Comparison of ENCODE assay signal across 29 cellular contexts in genomic region chr1:38923607-38924006, GRCh38. TPM values are rescaled to one million over a fixed set of nuclear protein-coding genes. Genes with fewer than 3 reads are reported as not detected.
A peak's percentile ranks its signal among the peaks of the same experiment; 100 is the strongest.
DNase-seq lines count a peak whose midpoint lies in the region; ATAC-seq and TF ChIP-seq lines count a peak whose summit lies in the region.
"Had no signal": no experiment of that assay in that cellular context is flagged by ENCODE, and none has a peak within 500 bp of the region (broad histone marks: within the 10 kb centered on the region; RNA-seq: fewer than 3 reads in every experiment).

No MANE protein-coding gene starts in this region.

- H3K4me3 ChIP-seq in PC-3 (ENCODE audit: low read length) (no peak overlapping the region), gastrocnemius medialis (no peak overlapping the region)
- no peak overlapping the region for H3K4me3 ChIP-seq in CD4-positive, alpha-beta memory T cell (ENCODE audit: low read length in 2 of 2)
- H3K4me3 ChIP-seq: ascending aorta, left ventricle myocardium inferior, prostate gland, suprapubic skin had no signal

- no peaks in the 10 kb centered on the region for H3K79me2 ChIP-seq in PC-3 (ENCODE audit: low read length)

- POLR2A ChIA-PET in PC-3 (lab: Charles Lee; ENCODE audit: unreplicated experiment) = no interaction called here
- POLR2A ChIA-PET in CD4-positive, alpha-beta memory T cell (lab: Charles Lee; ENCODE audit: partially characterized antibody) = no interaction called here

- DNase-seq in activated naive CD4-positive, alpha-beta T cell treated with anti-CD3 and anti-CD28 coated beads, Interleukin-2, amount 50 U/mL, for 72 hours (ENCODE audit: low spot score in 2 of 2) = no peak
- no peak for DNase-seq in activated naive CD4-positive, alpha-beta T cell treated with anti-CD3 and anti-CD28 coated beads, Interleukin-2, amount 10 ng/mL, durations not matched to agents 7 days and 5 days
- peak; percentile 33 for DNase-seq in PC-3
- peak in 36 of 61 donors; percentile 2 to 92 (median 32) for DNase-seq in caudate nucleus (lab: John Stamatoyannopoulos, UW)
- DNase-seq in omental fat pad (ENCODE audit: low spot score) = no peak
- no peak for DNase-seq in gastrocnemius medialis
- no peak for DNase-seq in activated gamma-delta T cell treated with Interleukin-2 at 50 U/mL for 16 hours
- DNase-seq in CD4-positive, alpha-beta memory T cell = no peak
- DNase-seq: central memory CD4-positive, alpha-beta T cell; DMS79; endodermal cell; GDM1; IMR-90; left ventricle myocardium inferior; mesendoderm; NCI-H1092 treated with DMSO at 0.1 percent for 48 hours; NCI-H187 treated with DMSO at 0.1 percent for 48 hours; NCI-H524 treated with DMSO at 0.1 percent for 48 hours had no signal

- H3K9me3 Mint-ChIP-seq in activated naive CD4-positive, alpha-beta T cell treated with anti-CD3 and anti-CD28 coated beads, Interleukin-2, amount 50 U/mL, for 72 hours = no peaks in the 10 kb centered on the region
- H3K9me3 Mint-ChIP-seq in activated naive CD4-positive, alpha-beta T cell treated with anti-CD3 and anti-CD28 coated beads, Interleukin-2, amount 10 ng/mL, durations not matched to agents 7 days and 5 days = no peaks in the 10 kb centered on the region
- no peaks in the 10 kb centered on the region for H3K9me3 Mint-ChIP-seq in CD4-positive, alpha-beta memory T cell
- H3K9me3 Mint-ChIP-seq: activated naive CD4-positive, alpha-beta T cell treated with anti-CD3 and anti-CD28 coated beads, Interleukin-2, amount 50 U/mL, for 24 hours; dendritic cell treated with granulocyte-macrophage colony-stimulating factor and Interleukin-4, amounts not matched to agents 40 ng/mL and 50 ng/mL, for 4 days; WTC11 had no signal

- H3K27me3 Mint-ChIP-seq in activated naive CD4-positive, alpha-beta T cell treated with anti-CD3 and anti-CD28 coated beads, Interleukin-2, amount 10 ng/mL, durations not matched to agents 7 days and 5 days = peaks cover 20% of the 10 kb centered on the region
- H3K27me3 Mint-ChIP-seq in CD4-positive, alpha-beta memory T cell = no peaks in the 10 kb centered on the region
- H3K27me3 Mint-ChIP-seq: activated naive CD4-positive, alpha-beta T cell treated with anti-CD3 and anti-CD28 coated beads, Interleukin-2, amount 50 U/mL, for 24 hours; dendritic cell treated with granulocyte-macrophage colony-stimulating factor and Interleukin-4, amounts not matched to agents 40 ng/mL and 50 ng/mL, for 4 days had no signal

- H2AFZ ChIP-seq in PC-3 (ENCODE audit: low read length) = no peak overlapping the region

- H4K20me1 ChIP-seq in PC-3 (ENCODE audit: low read length) = no peaks in the 10 kb centered on the region

- no peaks in the 10 kb centered on the region for H3F3A ChIP-seq in PC-3 (ENCODE audit: low read length, unreplicated experiment)

- no peak overlapping the region for H3K4me2 ChIP-seq in PC-3 (ENCODE audit: low read length)

- H3K27ac Mint-ChIP-seq in activated naive CD4-positive, alpha-beta T cell treated with anti-CD3 and anti-CD28 coated beads, Interleukin-2, amount 50 U/mL, for 72 hours = no peak overlapping the region
- no peak overlapping the region for H3K27ac Mint-ChIP-seq in activated naive CD4-positive, alpha-beta T cell treated with anti-CD3 and anti-CD28 coated beads, Interleukin-2, amount 10 ng/mL, durations not matched to agents 7 days and 5 days
- H3K27ac Mint-ChIP-seq in CD4-positive, alpha-beta memory T cell = no peak overlapping the region
- H3K27ac Mint-ChIP-seq: activated naive CD4-positive, alpha-beta T cell treated with anti-CD3 and anti-CD28 coated beads, Interleukin-2, amount 50 U/mL, for 24 hours; dendritic cell treated with granulocyte-macrophage colony-stimulating factor and Interleukin-4, amounts not matched to agents 40 ng/mL and 50 ng/mL, for 4 days; endodermal cell; WTC11 had no signal

- intact Hi-C loops in PC-3 (cut with micrococcal nuclease) (no loop called here), gastrocnemius medialis (cut with DNase I; ENCODE audit: low total_unique reads) (no loop called here)
- intact Hi-C loops in CD4-positive, alpha-beta memory T cell (cut with micrococcal nuclease) = no loop called here

- CTCF ChIA-PET in activated naive CD4-positive, alpha-beta T cell treated with anti-CD3 and anti-CD28 coated beads, Interleukin-2, amount 10 ng/mL, durations not matched to agents 7 days and 5 days (lab: Charles Lee) = no interaction called here
- CTCF ChIA-PET in PC-3 (lab: Charles Lee) = no interaction called here
- CTCF ChIA-PET in CD4-positive, alpha-beta memory T cell (lab: Charles Lee; ENCODE audit: partially characterized antibody) = no interaction called here

- H3K27ac ChIP-seq in PC-3 (ENCODE audit: low read length) = no peak overlapping the region
- no peak overlapping the region for H3K27ac ChIP-seq in caudate nucleus (ENCODE audit: low read depth, low read length)
- no peak overlapping the region for H3K27ac ChIP-seq in gastrocnemius medialis
- H3K27ac ChIP-seq in CD4-positive, alpha-beta memory T cell (ENCODE audit: low read depth, low read length) = no peak overlapping the region
- H3K27ac ChIP-seq: ascending aorta, left ventricle myocardium inferior, neutrophil, prostate gland, suprapubic skin had no signal

- H3K9ac ChIP-seq in PC-3 (ENCODE audit: low read length) = no peak overlapping the region

- H3K36me3 Mint-ChIP-seq in activated naive CD4-positive, alpha-beta T cell treated with anti-CD3 and anti-CD28 coated beads, Interleukin-2, amount 50 U/mL, for 72 hours = no peaks in the 10 kb centered on the region
- no peaks in the 10 kb centered on the region for H3K36me3 Mint-ChIP-seq in activated naive CD4-positive, alpha-beta T cell treated with anti-CD3 and anti-CD28 coated beads, Interleukin-2, amount 10 ng/mL, durations not matched to agents 7 days and 5 days
- H3K36me3 Mint-ChIP-seq in CD4-positive, alpha-beta memory T cell = no peaks in the 10 kb centered on the region
- H3K36me3 Mint-ChIP-seq: activated naive CD4-positive, alpha-beta T cell treated with anti-CD3 and anti-CD28 coated beads, Interleukin-2, amount 50 U/mL, for 24 hours; WTC11 had no signal

- peak; percentile 11 to 81 for ATAC-seq in activated naive CD4-positive, alpha-beta T cell treated with anti-CD3 and anti-CD28 coated beads, Interleukin-2, amount 50 U/mL, for 72 hours
- ATAC-seq in PC-3 (peak; percentile 91), omental fat pad (ENCODE audit: low FRiP score) (peak; percentile 76), gastrocnemius medialis (no peak)
- ATAC-seq: SK-N-SH treated with all-trans-retinoic acid at 6 μM for 48 hours, WTC11 had no signal

- in situ Hi-C loops in gastrocnemius medialis (cut with MboI; ENCODE audit: low sequenced_read_pairs in 4 of 4) = no loop called here

- H3K4me1 Mint-ChIP-seq in activated naive CD4-positive, alpha-beta T cell treated with anti-CD3 and anti-CD28 coated beads, Interleukin-2, amount 10 ng/mL, durations not matched to agents 7 days and 5 days = no peaks in the 10 kb centered on the region
- H3K4me1 Mint-ChIP-seq in CD4-positive, alpha-beta memory T cell = peaks cover 0 to 1% (median 0%) of the 10 kb centered on the region in 4 donors
- H3K4me1 Mint-ChIP-seq: activated naive CD4-positive, alpha-beta T cell treated with anti-CD3 and anti-CD28 coated beads, Interleukin-2, amount 50 U/mL, for 24 hours; endodermal cell had no signal

- H3K4me3 Mint-ChIP-seq in activated naive CD4-positive, alpha-beta T cell treated with anti-CD3 and anti-CD28 coated beads, Interleukin-2, amount 10 ng/mL, durations not matched to agents 7 days and 5 days = no peak overlapping the region
- no peak overlapping the region for H3K4me3 Mint-ChIP-seq in CD4-positive, alpha-beta memory T cell
- H3K4me3 Mint-ChIP-seq: activated naive CD4-positive, alpha-beta T cell treated with anti-CD3 and anti-CD28 coated beads, Interleukin-2, amount 50 U/mL, for 24 hours; dendritic cell treated with granulocyte-macrophage colony-stimulating factor and Interleukin-4, amounts not matched to agents 40 ng/mL and 50 ng/mL, for 4 days; endodermal cell; WTC11 had no signal

- peaks cover 7% of the 10 kb centered on the region for H3K4me1 ChIP-seq in PC-3 (ENCODE audit: insufficient read depth, low read length)
- H3K4me1 ChIP-seq in gastrocnemius medialis = no peaks in the 10 kb centered on the region
- no peaks in the 10 kb centered on the region for H3K4me1 ChIP-seq in CD4-positive, alpha-beta memory T cell (ENCODE audit: insufficient read depth, low read length)
- H3K4me1 ChIP-seq: ascending aorta, left ventricle myocardium inferior, prostate gland, suprapubic skin had no signal

- no peaks in the 10 kb centered on the region for H3K9me3 ChIP-seq in PC-3 (ENCODE audit: low read length)
- H3K9me3 ChIP-seq in gastrocnemius medialis = no peaks in the 10 kb centered on the region
- H3K9me3 ChIP-seq in CD4-positive, alpha-beta memory T cell (ENCODE audit: control insufficient read depth in 1 of 2, low read length in 2 of 2) = no peaks in the 10 kb centered on the region
- H3K9me3 ChIP-seq: ascending aorta, left ventricle myocardium inferior, neutrophil, prostate gland, suprapubic skin had no signal

- BruUV-seq in PC-3 (replicated peaks; lab: Mats Ljungman, UMichigan) = no TSS peak

- no peaks in the 10 kb centered on the region for H3K9me2 ChIP-seq in PC-3 (replicated peaks; ENCODE audit: low read length)

- TF ChIP-seq CTCF in PC-3 (conservative IDR thresholded peaks at IDR 0.05; ENCODE audit: low read depth, low read length) = no peak
- no peak for TF ChIP-seq CTCF in omental fat pad (IDR thresholded peaks at IDR 0.05)
- TF ChIP-seq CTCF in gastrocnemius medialis (IDR thresholded peaks at IDR 0.05 in 4 of 5, conservative IDR thresholded peaks at IDR 0.05 in 1 of 5) = no peak

- H3K27me3 ChIP-seq in PC-3 (ENCODE audit: low read length) (no peaks in the 10 kb centered on the region), gastrocnemius medialis (no peaks in the 10 kb centered on the region)
- H3K27me3 ChIP-seq in CD4-positive, alpha-beta memory T cell (ENCODE audit: insufficient read depth, low read length) = no peaks in the 10 kb centered on the region
- H3K27me3 ChIP-seq: ascending aorta, neutrophil, suprapubic skin had no signal

- no peak for TF ChIP-seq POLR2A in gastrocnemius medialis (IDR thresholded peaks at IDR 0.05)

- H3K36me3 ChIP-seq in PC-3 (ENCODE audit: low read depth, low read length) = no peaks in the 10 kb centered on the region
- no peaks in the 10 kb centered on the region for H3K36me3 ChIP-seq in gastrocnemius medialis
- no peaks in the 10 kb centered on the region for H3K36me3 ChIP-seq in CD4-positive, alpha-beta memory T cell (ENCODE audit: insufficient read depth, low read length)
- H3K36me3 ChIP-seq: ascending aorta, left ventricle myocardium inferior, neutrophil, prostate gland, suprapubic skin had no signal

RNA-seq across cellular contexts. Expression of gene RHBDL2, which starts 18.0 kb away (rescaled TPM):
- total RNA-seq in activated naive CD4-positive, alpha-beta T cell treated with anti-CD3 and anti-CD28 coated beads, Interleukin-2, amount 50 U/mL, for 72 hours = not detected
- 3.6 and 10.0 TPM in 2 replicates for total RNA-seq in PC-3 (2014; rRNA removed)
- 1 to 10 TPM in 1 of 4 donors, under 1 TPM in 3; 0.38 to 1.6 (median 0.61) TPM for total RNA-seq in omental fat pad
- not detected for total RNA-seq in gastrocnemius medialis
- not detected for total RNA-seq in CD4-positive, alpha-beta memory T cell
- not detected for polyA plus RNA-seq in CD4-positive, alpha-beta memory T cell
- total RNA-seq: ascending aorta, endodermal cell, left ventricle myocardium inferior had no signal

RNA-seq across cellular contexts. Expression of gene GJA9, which starts 42.2 kb away (rescaled TPM):
- not detected for total RNA-seq in activated naive CD4-positive, alpha-beta T cell treated with anti-CD3 and anti-CD28 coated beads, Interleukin-2, amount 50 U/mL, for 72 hours
- total RNA-seq in PC-3 (2014; rRNA removed) = 0.35 TPM in 1 of 2 replicates, not detected in the other
- not detected for total RNA-seq in omental fat pad
- total RNA-seq in gastrocnemius medialis = not detected
- not detected for total RNA-seq in CD4-positive, alpha-beta memory T cell
- polyA plus RNA-seq in CD4-positive, alpha-beta memory T cell = not detected
- total RNA-seq: ascending aorta, endodermal cell, IMR-90, left ventricle myocardium inferior, myocyte, WTC11 had no signal
- polyA plus RNA-seq: fibroblast of lung, IMR-90, urinary bladder had no signal

RNA-seq across cellular contexts. Expression of gene MYCBP, which starts 50.5 kb away (rescaled TPM):
- 10 to 100 TPM; 23.6 to 42.9 TPM for total RNA-seq in activated naive CD4-positive, alpha-beta T cell treated with anti-CD3 and anti-CD28 coated beads, Interleukin-2, amount 50 U/mL, for 72 hours
- 16.8 and 20.3 TPM in 2 replicates for total RNA-seq in PC-3 (2014; rRNA removed)
- total RNA-seq in omental fat pad = 10 to 100 TPM in 2 of 4 donors, 1 to 10 TPM in 2; 5.8 to 17.0 (median 9.3) TPM
- 10 to 100 TPM in 3 of 4 donors, 1 to 10 TPM in 1; 9.8 to 22.3 (median 13.5) TPM for total RNA-seq in gastrocnemius medialis
- total RNA-seq in CD4-positive, alpha-beta memory T cell = 10 to 100 TPM; 13.4 to 15.4 TPM
- 10 to 100 TPM; 55.6 to 77.8 TPM for polyA plus RNA-seq in CD4-positive, alpha-beta memory T cell

Comparison
In these comparisons a context has a peak if more than half of its experiments do, and no peak if none do; other contexts are left out.
1. ATAC-seq: peak in activated naive CD4-positive, alpha-beta T cell treated with anti-CD3 and anti-CD28 coated beads, Interleukin-2, amount 50 U/mL, for 72 hours (2 of 2), PC-3 (single experiment) and omental fat pad (single experiment); none in gastrocnemius medialis (0 of 2).
2. DNase-seq: peak in PC-3 (single experiment) and caudate nucleus (36 of 61); none in activated naive CD4-positive, alpha-beta T cell treated with anti-CD3 and anti-CD28 coated beads, Interleukin-2, amount 50 U/mL, for 72 hours (0 of 2), activated naive CD4-positive, alpha-beta T cell treated with anti-CD3 and anti-CD28 coated beads, Interleukin-2, amount 10 ng/mL, durations not matched to agents 7 days and 5 days (single experiment), omental fat pad (single experiment), gastrocnemius medialis (0 of 2), activated gamma-delta T cell treated with Interleukin-2 at 50 U/mL for 16 hours (single experiment) and CD4-positive, alpha-beta memory T cell (0 of 5).